In the genomic region with DNA sequence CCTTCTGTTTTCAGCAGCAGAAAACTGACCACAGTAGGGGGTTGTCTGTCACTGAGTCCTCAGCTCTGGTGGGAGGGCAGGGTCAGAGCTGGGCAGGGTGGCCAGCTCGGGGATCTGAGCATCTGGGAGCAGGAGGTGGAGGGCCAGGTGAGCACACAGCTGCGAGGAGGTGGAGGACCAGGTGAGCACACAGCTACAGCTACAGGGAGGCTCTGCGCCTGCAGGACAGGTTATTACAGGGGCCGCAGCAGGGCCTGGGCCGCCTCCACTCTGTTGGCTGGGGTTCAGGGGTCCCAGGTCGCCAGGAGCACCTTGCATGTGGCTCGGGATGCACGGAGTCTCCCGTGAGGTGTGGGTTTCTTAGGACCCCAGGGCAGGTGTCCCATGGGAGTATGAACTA, we compare ENCODE assay signal across 15 cellular contexts. TPM values are rescaled to one million over a fixed set of nuclear protein-coding genes. Genes with fewer than 3 reads are reported as not detected.
DNase-seq lines count a peak whose midpoint lies in the region; ATAC-seq and TF ChIP-seq lines count a peak whose summit lies in the region.
"Had no signal": no experiment of that assay in that cellular context is flagged by ENCODE, and none has a peak within 500 bp of the region (broad histone marks: within the 10 kb centered on the region; RNA-seq: fewer than 3 reads in every experiment).

No MANE protein-coding gene starts in this region.

- H3K27ac ChIP-seq in RWPE1 (peak overlapping the region; percentile 36), spleen (no peak overlapping the region)

- no peaks in the 10 kb centered on the region for H3K9me3 Mint-ChIP-seq in effector memory CD8-positive, alpha-beta T cell
- H3K9me3 Mint-ChIP-seq: CD4-positive, alpha-beta T cell had no signal

- H3K27ac Mint-ChIP-seq in effector memory CD8-positive, alpha-beta T cell, result no peak overlapping the region
- H3K27ac Mint-ChIP-seq: CD4-positive, alpha-beta T cell had no signal

- no peak for ATAC-seq in Right ventricle myocardium superior (ENCODE audit: poor library complexity)
- ATAC-seq in left cardiac atrium, result no peak
- peak; percentile 2 for ATAC-seq in left ventricle myocardium superior
- ATAC-seq in effector memory CD8-positive, alpha-beta T cell (replicated peaks), result no peak
- ATAC-seq: PC-3 had no signal

- H3K27me3 Mint-ChIP-seq in effector memory CD8-positive, alpha-beta T cell, result no peaks in the 10 kb centered on the region
- H3K27me3 Mint-ChIP-seq: CD4-positive, alpha-beta T cell had no signal

- CTCF ChIA-PET in RWPE1 (lab: Yijun Ruan, JAX), result interaction anchor here (0.7 to 1.0 kb wide), 2 partner anchors 8 to 458 kb away, joined by 3 read pairs; no protein-coding TSS in a partner anchor

- H3K27me3 ChIP-seq in spleen (replicated peaks in 1 of 7), result no peaks in the 10 kb centered on the region

- no peaks in the 10 kb centered on the region for H3K9me3 ChIP-seq in spleen

- H3K4me3 Mint-ChIP-seq in effector memory CD8-positive, alpha-beta T cell, result no peak overlapping the region
- H3K4me3 Mint-ChIP-seq: CD4-positive, alpha-beta T cell had no signal

- WGBS in spleen, 5 donors, result 77 to 95% (median 90%) methylated on average over 7 to 9 of the region's 9 CpGs

- no peak for TF ChIP-seq POLR2A in spleen (IDR thresholded peaks at IDR 0.05)

- TF ChIP-seq CTCF in RWPE1 (conservative IDR thresholded peaks at IDR 0.05; ENCODE audit: low read depth), result no peak
- no peak for TF ChIP-seq CTCF in spleen (IDR thresholded peaks at IDR 0.05 in 8 of 11, conservative IDR thresholded peaks at IDR 0.05 in 3 of 11)

- peaks cover 0 to 96% (median 23%) of the 10 kb centered on the region in 6 donors for H3K36me3 ChIP-seq in spleen

- DNase-seq in Right ventricle myocardium superior (peak; percentile 40), left cardiac atrium (no peak), RWPE1 (ENCODE audit: low spot score) (no peak), left ventricle myocardium superior (no peak), spleen (peak; percentile 71), KBM-7 (no peak)
- no peak for DNase-seq in effector memory CD8-positive, alpha-beta T cell
- DNase-seq in activated CD8-positive, alpha-beta memory T cell treated with anti-CD3 and anti-CD28 coated beads, Interleukin-2, amount 50 U/mL, for 48 hours, result no peak
- DNase-seq: AML-193; Calu3; CD4-positive, alpha-beta T cell; DND-41; GDM1; NCI-H524 treated with DMSO at 0.1 percent for 48 hours; PC-3 had no signal

- intact Hi-C loops in Right ventricle myocardium superior (cut with DNase I) (no loop called here), left cardiac atrium (cut with DNase I) (no loop called here), left ventricle myocardium superior (cut with micrococcal nuclease) (loop anchor here (10.0 kb wide), 1 partner anchor 455 kb away; no protein-coding TSS in a partner anchor), spleen (cut with DNase I; ENCODE audit: low total_unique reads) (no loop called here)

- in situ Hi-C loops in KBM-7 (cut with MboI; ENCODE audit: low pct_unique_long_range_greater_than_20kb, low sequenced_read_pairs), result no loop called here

- no peaks in the 10 kb centered on the region for H3K4me1 Mint-ChIP-seq in effector memory CD8-positive, alpha-beta T cell (ENCODE audit: low read depth in 2 of 2)

- peaks cover 7 to 27% (median 18%) of the 10 kb centered on the region in 6 donors for H3K4me1 ChIP-seq in spleen

- POLR2A ChIA-PET in RWPE1 (lab: Yijun Ruan, JAX; ENCODE audit: low non-redundant PET), result no interaction called here

- no peak overlapping the region for H3K4me3 ChIP-seq in spleen

- H3K36me3 Mint-ChIP-seq in effector memory CD8-positive, alpha-beta T cell (ENCODE audit: insufficient read depth), result peaks cover 7% of the 10 kb centered on the region

RNA-seq across cellular contexts. Expression of gene PRKAR1B, which starts 52.4 kb away (rescaled TPM):
- total RNA-seq in Right ventricle myocardium superior, result 16.5 TPM
- total RNA-seq in left cardiac atrium, result 10 to 100 TPM; 15.8 to 19.8 TPM
- total RNA-seq in left ventricle myocardium superior, result 16.5 TPM
- 10 to 100 TPM; 20.8 to 39.5 (median 23.8) TPM for total RNA-seq in spleen
- 10 to 100 TPM in 2 of 3 donors, 1 to 10 TPM in 1; 9.9 to 30.2 (median 13.9) TPM for polyA plus RNA-seq in spleen

RNA-seq across cellular contexts. Expression of gene SUN1, which starts 52.8 kb away (rescaled TPM):
- total RNA-seq in Right ventricle myocardium superior, result 177 TPM
- 100 to 1,000 TPM; 124 to 136 TPM for total RNA-seq in left cardiac atrium
- 186 TPM for total RNA-seq in left ventricle myocardium superior
- 100 to 1,000 TPM; 103 to 181 (median 154) TPM for total RNA-seq in spleen
- 10 to 100 TPM; 33.2 to 59.5 (median 54.9) TPM for polyA plus RNA-seq in spleen

RNA-seq across cellular contexts. Expression of gene DNAAF5, which starts 53.0 kb away (rescaled TPM):
- 19.3 TPM for total RNA-seq in Right ventricle myocardium superior
- total RNA-seq in left cardiac atrium, result 10 to 100 TPM; 14.9 to 15.0 TPM
- total RNA-seq in left ventricle myocardium superior, result 22.8 TPM
- 10 to 100 TPM; 13.7 to 22.4 (median 21.2) TPM for total RNA-seq in spleen
- polyA plus RNA-seq in spleen, result 1 to 10 TPM; 7.5 to 8.4 (median 7.7) TPM

Comparison
In these comparisons a context has a peak if more than half of its experiments do, and no peak if none do; other contexts are left out.
1. DNase-seq: peak in Right ventricle myocardium superior (single experiment) and spleen (single experiment); none in left cardiac atrium (single experiment), RWPE1 (single experiment), left ventricle myocardium superior (single experiment), KBM-7 (single experiment), effector memory CD8-positive, alpha-beta T cell (0 of 3) and activated CD8-positive, alpha-beta memory T cell treated with anti-CD3 and anti-CD28 coated beads, Interleukin-2, amount 50 U/mL, for 48 hours (single experiment).